ENCODE assay signal across 1 cellular context in the genomic region with DNA sequence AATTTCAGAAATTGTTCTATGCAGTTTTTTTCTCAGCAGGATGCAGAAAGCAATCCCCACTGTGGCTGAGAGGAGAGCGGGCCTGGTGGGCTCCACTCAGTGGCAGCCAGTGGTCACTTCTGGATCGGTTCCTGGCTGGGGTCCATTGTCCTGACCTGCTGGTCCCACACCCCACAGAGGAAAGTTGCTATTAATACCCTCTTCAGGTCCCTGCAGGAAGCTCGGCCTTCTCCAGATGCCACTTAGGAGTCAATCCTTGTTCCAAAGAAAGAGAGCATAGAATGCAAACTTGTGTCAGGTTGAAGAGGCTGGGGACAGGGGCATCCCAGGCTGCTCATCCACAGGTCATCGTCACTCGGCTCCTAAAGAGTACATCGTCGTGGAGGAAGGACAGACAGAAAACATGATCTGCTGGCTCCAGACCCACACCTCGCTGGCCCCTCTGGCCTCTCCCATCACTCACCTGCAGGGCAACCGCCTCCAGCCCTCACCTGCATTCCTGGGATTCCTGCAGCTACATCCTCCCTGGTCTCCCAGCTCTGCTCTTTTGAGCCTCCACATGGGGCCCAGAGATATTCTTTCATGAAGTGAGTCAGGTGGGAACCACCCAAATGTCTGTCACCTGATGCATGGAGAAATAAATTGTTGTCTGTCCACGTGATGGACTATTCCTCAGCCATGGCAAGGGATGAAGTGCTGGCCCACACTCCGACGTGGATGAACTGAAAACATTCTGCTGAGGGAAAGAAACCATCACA.
TF ChIP-seq lines count a peak whose summit lies in the region.

No MANE protein-coding gene starts in this region.

TF ChIP-seq in HCT116, 20 proteins besides CTCF, POLR2A, EP300 and RAD21 (continued from another document):
- TF ChIP-seq POLR2AphosphoS5 (IDR thresholded peaks at IDR 0.05; ENCODE audit: low read depth, low read length) = no peak
- no peak for TF ChIP-seq CEBPB (IDR thresholded peaks at IDR 0.05; ENCODE audit: low read depth)
- TF ChIP-seq EGR1 (IDR thresholded peaks at IDR 0.05; ENCODE audit: low read depth) = no peak
- TF ChIP-seq TCF7L2 (IDR thresholded peaks at IDR 0.05; ENCODE audit: borderline replicate concordance, extremely low read depth, insufficient read depth, insufficient read length) = no peak
- TF ChIP-seq, protein P1, sequence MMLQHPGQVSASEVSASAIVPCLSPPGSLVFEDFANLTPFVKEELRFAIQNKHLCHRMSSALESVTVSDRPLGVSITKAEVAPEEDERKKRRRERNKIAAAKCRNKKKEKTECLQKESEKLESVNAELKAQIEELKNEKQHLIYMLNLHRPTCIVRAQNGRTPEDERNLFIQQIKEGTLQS (IDR thresholded peaks at IDR 0.05) = no peak
- TF ChIP-seq SIN3A (IDR thresholded peaks at IDR 0.05; ENCODE audit: low read depth) = no peak
- TF ChIP-seq SRF (IDR thresholded peaks at IDR 0.05; ENCODE audit: low read depth) = no peak
- TF ChIP-seq YY1 (IDR thresholded peaks at IDR 0.05; ENCODE audit: extremely low read depth, insufficient replicate concordance, low read depth, low read length) = no peak
- no peak for TF ChIP-seq JUND (IDR thresholded peaks at IDR 0.05)
- no peak for TF ChIP-seq SP1 (IDR thresholded peaks at IDR 0.05; ENCODE audit: low read depth)
- no peak for TF ChIP-seq EZH2phosphoT487 (IDR thresholded peaks at IDR 0.05; ENCODE audit: borderline replicate concordance)
- TF ChIP-seq EZH2 (IDR thresholded peaks at IDR 0.05) = no peak
- TF ChIP-seq ZNF274 (IDR thresholded peaks at IDR 0.05; ENCODE audit: low read depth, low read length) = no peak
